ENCODE assay signal across 20 cellular contexts in the genomic region with DNA sequence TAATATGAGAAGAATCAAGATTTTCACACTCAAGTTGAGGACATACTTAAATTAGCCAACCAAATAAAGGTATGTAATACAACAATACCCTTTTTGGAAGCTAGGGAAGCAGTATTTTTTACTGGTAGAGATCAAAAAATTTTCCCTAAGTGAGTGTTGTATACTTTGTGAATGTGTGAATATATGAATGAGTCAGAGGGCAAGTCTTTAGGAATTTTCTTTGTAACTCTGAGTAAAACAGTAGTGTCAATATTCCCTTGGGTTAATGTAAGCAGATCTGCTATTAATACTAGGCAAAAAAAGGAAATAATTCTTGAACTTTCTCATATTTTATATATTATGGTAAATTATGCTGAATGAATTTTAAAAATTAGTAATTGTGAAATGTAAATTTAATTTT.
DNase-seq lines count a peak whose midpoint lies in the region; ATAC-seq and TF ChIP-seq lines count a peak whose summit lies in the region.
"Had no signal": no experiment of that assay in that cellular context is flagged by ENCODE, and none has a peak within 500 bp of the region (broad histone marks: within the 10 kb centered on the region; RNA-seq: fewer than 3 reads in every experiment).

No MANE protein-coding gene starts in this region.

- no peak overlapping the region for H3K14ac ChIP-seq in mesenchymal stem cell (ENCODE audit: low read length in 2 of 2)

- TF ChIP-seq CTCF in RWPE2 (IDR thresholded peaks at IDR 0.05; ENCODE audit: poor library complexity, severe bottlenecking) = no peak

- H3K4me3 ChIP-seq in RWPE2 (ENCODE audit: severe bottlenecking) = no peak overlapping the region
- H3K4me3 ChIP-seq in mesenchymal stem cell (ENCODE audit: insufficient read depth in 1 of 2, low read depth in 1 of 2, low read length in 2 of 2) = no peak overlapping the region

- no peak overlapping the region for H2BK5ac ChIP-seq in mesenchymal stem cell (ENCODE audit: low read depth, low read length, poor library complexity, severe bottlenecking)

- no peaks in the 10 kb centered on the region for H3K4me1 ChIP-seq in RWPE2 (ENCODE audit: insufficient read depth, poor library complexity, severe bottlenecking)
- no peaks in the 10 kb centered on the region for H3K4me1 ChIP-seq in mesenchymal stem cell (ENCODE audit: control insufficient read depth, insufficient read depth, low read depth, low read length)
- H3K4me1 ChIP-seq: BE2C had no signal

- H4K91ac ChIP-seq in mesenchymal stem cell (ENCODE audit: low read length) = no peak overlapping the region

- H2BK15ac ChIP-seq in mesenchymal stem cell (ENCODE audit: low read depth, poor library complexity, severe bottlenecking) = no peak overlapping the region

- H3K23ac ChIP-seq in mesenchymal stem cell (ENCODE audit: low read length in 2 of 2) = no peak overlapping the region

- no peak overlapping the region for H3K27ac ChIP-seq in RWPE2 (ENCODE audit: poor library complexity, severe bottlenecking)
- H3K27ac ChIP-seq in mesenchymal stem cell (ENCODE audit: low read length, poor library complexity, severe bottlenecking) = no peak overlapping the region

- DNase-seq in HT1080 (ENCODE audit: low read depth) (peak; percentile 11), RWPE2 (ENCODE audit: low spot score) (no peak), mesenchymal stem cell (peak; percentile 11), activated gamma-delta T cell treated with Interleukin-2 at 50 U/mL for 16 hours (no peak)
- no peak for DNase-seq in activated T-cell treated with anti-CD3 and anti-CD28 coated beads, Interleukin-2, amount 50 U/mL, for 1 hour
- DNase-seq: ACHN; BE2C; C1 segment of cervical spinal cord; CD4-positive, CD25-positive, alpha-beta regulatory T cell; CD8-positive, alpha-beta memory T cell; COR-L47; DMS 273 treated with DMSO at 0.1 percent for 48 hours; DMS53; DND-41; EL; GOT3; H7; HFFc6 had no signal

- H3K9me3 ChIP-seq in RWPE2 (ENCODE audit: severe bottlenecking) = no peaks in the 10 kb centered on the region
- no peaks in the 10 kb centered on the region for H3K9me3 ChIP-seq in mesenchymal stem cell (ENCODE audit: control insufficient read depth, low read length)
- H3K9me3 ChIP-seq: BE2C had no signal

- no peak overlapping the region for H2AFZ ChIP-seq in mesenchymal stem cell (ENCODE audit: low read depth, low read length)

- no peak overlapping the region for H2BK12ac ChIP-seq in mesenchymal stem cell (ENCODE audit: low read length in 2 of 2)

- H3K27me3 ChIP-seq in RWPE2 (ENCODE audit: insufficient read depth, poor library complexity, severe bottlenecking) (no peaks in the 10 kb centered on the region), mesenchymal stem cell (ENCODE audit: control insufficient read depth in 1 of 2, insufficient read depth in 1 of 2, low read length in 2 of 2) (no peaks in the 10 kb centered on the region)
- H3K27me3 ChIP-seq: BE2C had no signal

- no peaks in the 10 kb centered on the region for H3K36me3 ChIP-seq in RWPE2 (ENCODE audit: low read depth)
- H3K36me3 ChIP-seq in mesenchymal stem cell (ENCODE audit: control insufficient read depth in 1 of 2, insufficient read depth in 2 of 2, low read depth in 1 of 2, low read length in 2 of 2) = no peaks in the 10 kb centered on the region
- H3K36me3 ChIP-seq: BE2C had no signal

- no peak overlapping the region for H3K4me2 ChIP-seq in mesenchymal stem cell (ENCODE audit: low read length, poor library complexity, severe bottlenecking)

- no peak overlapping the region for H3K9ac ChIP-seq in mesenchymal stem cell (ENCODE audit: low read length)

- ATAC-seq in RWPE2 (ENCODE audit: low read depth) = peak; percentile 44; the same call in 1 of the 3 replicates
- no peak for ATAC-seq in GM19395 (IDR thresholded peaks at IDR 0.05; ENCODE audit: unreplicated experiment)
- ATAC-seq: HCT116 had no signal

- no peak overlapping the region for H2AK5ac ChIP-seq in mesenchymal stem cell (ENCODE audit: low read length, severe bottlenecking)

- no peaks in the 10 kb centered on the region for H3K79me1 ChIP-seq in mesenchymal stem cell (replicated peaks; ENCODE audit: low read length, poor library complexity, severe bottlenecking)

- no peak overlapping the region for H4K8ac ChIP-seq in mesenchymal stem cell (ENCODE audit: low read length)

- no peak overlapping the region for H2BK120ac ChIP-seq in mesenchymal stem cell (ENCODE audit: low read depth, low read length)

- no peak overlapping the region for H3K18ac ChIP-seq in mesenchymal stem cell (ENCODE audit: low read depth in 1 of 2, low read length in 2 of 2)

- H3K4ac ChIP-seq in mesenchymal stem cell (ENCODE audit: low read depth in 1 of 2, low read length in 2 of 2) = no peak overlapping the region

Comparison
In these comparisons a context has a peak if more than half of its experiments do, and no peak if none do; other contexts are left out.
1. DNase-seq: peak in HT1080 (single experiment) and mesenchymal stem cell (single experiment); none in RWPE2 (single experiment), activated T-cell treated with anti-CD3 and anti-CD28 coated beads, Interleukin-2, amount 50 U/mL, for 1 hour (single experiment) and activated gamma-delta T cell treated with Interleukin-2 at 50 U/mL for 16 hours (single experiment).